In the genomic region with DNA sequence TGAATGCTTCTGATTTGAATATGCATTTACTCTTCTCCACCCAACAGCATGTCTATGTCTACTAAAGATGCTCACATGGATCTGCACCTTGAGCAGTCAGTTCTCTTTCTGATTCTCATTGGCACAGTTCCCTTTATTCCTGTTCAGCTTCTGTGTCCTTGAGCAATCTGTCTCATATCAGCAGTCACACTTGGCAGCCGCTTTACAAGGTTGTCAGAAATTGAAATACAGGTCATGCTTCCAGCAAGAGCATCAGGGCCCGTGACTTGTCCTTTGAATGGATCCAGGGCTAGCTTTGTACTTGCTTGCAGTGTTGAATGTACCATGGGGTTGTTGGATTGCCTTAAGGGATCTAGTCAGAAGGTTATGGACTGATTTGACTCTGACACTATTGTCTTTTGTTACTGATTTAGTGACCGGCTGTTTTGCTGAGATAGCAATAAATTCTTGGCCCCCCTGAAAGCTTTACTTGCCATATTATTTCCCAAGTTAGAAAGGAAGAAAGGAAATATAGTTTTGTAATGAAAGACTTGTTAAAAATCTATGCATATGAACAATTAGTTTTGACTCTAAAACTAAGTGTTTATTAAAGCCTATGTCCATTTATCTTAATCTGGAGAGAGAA, we compare ENCODE assay signal across 20 cellular contexts.
"Had no signal": no experiment of that assay in that cellular context is flagged by ENCODE, and none has a peak within 500 bp of the region (broad histone marks: within the 10 kb centered on the region; RNA-seq: fewer than 3 reads in every experiment).

No MANE protein-coding gene starts in this region.

- H3K27ac ChIP-seq: SJSA1, SK-N-MC had no signal

- H3K4me1 ChIP-seq: SJSA1 had no signal

- H3K27ac Mint-ChIP-seq: IgD-negative memory B cell had no signal

- H3K4me3 Mint-ChIP-seq: IgD-negative memory B cell had no signal

- H3K4me1 Mint-ChIP-seq: IgD-negative memory B cell had no signal

- H3K27me3 Mint-ChIP-seq: IgD-negative memory B cell had no signal

- H3K4me3 ChIP-seq: SJSA1, SK-N-MC had no signal

- H3K9me3 ChIP-seq: SJSA1 had no signal

- DNase-seq: KBM-7, NCI-H1092, NCI-H1105 treated with DMSO at 0.1 percent for 48 hours, NCI-H1417 treated with DMSO at 0.1 percent for 48 hours, NCI-H146, NCI-H1694 treated with DMSO at 0.1 percent for 48 hours, NCI-H1930, NCI-H2081, NCI-H2107, NCI-H2227 treated with DMSO at 0.1 percent for 48 hours, NCI-H524, NCI-H526 treated with DMSO at 0.1 percent for 48 hours, NCI-H748 treated with DMSO at 0.1 percent for 48 hours, Right ventricle myocardium superior, RPMI8226, SIG-M5 had no signal

- H3K36me3 ChIP-seq: SJSA1 had no signal

- FAIRE-seq: RCC 7860 had no signal
